ENCODE assay signal across 1 cellular context in the genomic region with DNA sequence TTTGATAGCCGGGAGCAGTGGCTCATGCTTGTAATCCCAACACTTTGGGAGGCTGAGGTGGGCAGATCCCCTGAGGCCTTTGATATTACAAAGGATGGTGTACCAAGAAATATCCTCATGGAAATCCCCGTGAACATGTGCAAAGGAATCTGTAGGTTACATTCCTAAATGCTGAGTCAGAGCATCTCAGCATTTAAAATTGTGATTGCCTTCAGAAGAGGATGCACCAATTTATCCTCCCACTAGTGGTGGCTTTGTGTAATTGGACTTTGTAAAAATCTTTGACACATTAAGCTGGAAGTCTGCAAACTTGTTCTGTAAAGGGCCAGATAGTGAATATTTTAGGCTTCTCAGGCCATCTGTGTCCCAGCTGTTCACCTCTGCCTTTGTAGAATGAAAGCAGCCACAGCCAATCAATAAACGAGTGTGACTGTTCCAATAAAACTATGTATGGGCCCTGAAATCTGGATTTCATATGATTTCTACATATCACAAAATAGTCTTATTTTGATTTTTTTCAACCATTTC.
TF ChIP-seq lines count a peak whose summit lies in the region.

No MANE protein-coding gene starts in this region.

TF ChIP-seq in K562, 482 proteins besides CTCF, POLR2A, EP300 and RAD21 (continued from another document and continues in another):
- TF ChIP-seq, protein P1, sequence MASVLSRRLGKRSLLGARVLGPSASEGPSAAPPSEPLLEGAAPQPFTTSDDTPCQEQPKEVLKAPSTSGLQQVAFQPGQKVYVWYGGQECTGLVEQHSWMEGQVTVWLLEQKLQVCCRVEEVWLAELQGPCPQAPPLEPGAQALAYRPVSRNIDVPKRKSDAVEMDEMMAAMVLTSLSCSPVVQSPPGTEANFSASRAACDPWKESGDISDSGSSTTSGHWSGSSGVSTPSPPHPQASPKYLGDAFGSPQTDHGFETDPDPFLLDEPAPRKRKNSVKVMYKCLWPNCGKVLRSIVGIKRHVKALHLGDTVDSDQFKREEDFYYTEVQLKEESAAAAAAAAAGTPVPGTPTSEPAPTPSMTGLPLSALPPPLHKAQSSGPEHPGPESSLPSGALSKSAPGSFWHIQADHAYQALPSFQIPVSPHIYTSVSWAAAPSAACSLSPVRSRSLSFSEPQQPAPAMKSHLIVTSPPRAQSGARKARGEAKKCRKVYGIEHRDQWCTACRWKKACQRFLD (CRISPR knock-in tag; IDR thresholded peaks at IDR 0.05) = no peak
- TF ChIP-seq ZNF140 (CRISPR knock-in tag; IDR thresholded peaks at IDR 0.05) (no peak), ESRRB (CRISPR knock-in tag; IDR thresholded peaks at IDR 0.05; ENCODE audit: borderline replicate concordance) (no peak), TRIM28 (IDR thresholded peaks at IDR 0.05) (0 out of 2 replicates have a peak, but pooled peaks have one; percentile 41), CBFA2T2 (conservative IDR thresholded peaks at IDR 0.05) (0 out of 2 replicates have a peak, but pooled peaks have one; percentile 7), CBX5 (IDR thresholded peaks at IDR 0.05; ENCODE audit: borderline replicate concordance, low read depth) (no peak), BRD4 (IDR thresholded peaks at IDR 0.05) (no peak), CBFA2T3 (IDR thresholded peaks at IDR 0.05) (0 out of 2 replicates have a peak, but pooled peaks have one; percentile 23), SUPT5H (IDR thresholded peaks at IDR 0.05) (no peak), LCOR (CRISPR knock-in tag; IDR thresholded peaks at IDR 0.05) (peak; percentile 52; the same call in 1 of the 2 replicates), TSC22D4 (tag; IDR thresholded peaks at IDR 0.05) (no peak), ZC3H8 (IDR thresholded peaks at IDR 0.05) (no peak), ZBTB49 (CRISPR knock-in tag; IDR thresholded peaks at IDR 0.05; ENCODE audit: borderline replicate concordance) (no peak), MEIS2 (IDR thresholded peaks at IDR 0.05; ENCODE audit: partially characterized antibody) (peak; percentile 12), ZNF444 (CRISPR knock-in tag; IDR thresholded peaks at IDR 0.05) (no peak), E2F5 (CRISPR knock-in tag; IDR thresholded peaks at IDR 0.05) (no peak), E2F3 (CRISPR knock-in tag; IDR thresholded peaks at IDR 0.05) (no peak), MED1 (CRISPR knock-in tag; IDR thresholded peaks at IDR 0.05; ENCODE audit: borderline replicate concordance) (no peak), ZNF740 (CRISPR knock-in tag; IDR thresholded peaks at IDR 0.05) (no peak), ZNF740 (tag; IDR thresholded peaks at IDR 0.05) (no peak), ZNF316 (IDR thresholded peaks at IDR 0.05) (peak; percentile 99), ZNF75A (CRISPR knock-in tag; IDR thresholded peaks at IDR 0.05) (no peak), ZNF174 (CRISPR knock-in tag; IDR thresholded peaks at IDR 0.05) (no peak), SMARCA4 (IDR thresholded peaks at IDR 0.05) (peak; percentile 36; the same call in 1 of the 2 replicates), SMARCB1 (IDR thresholded peaks at IDR 0.05; ENCODE audit: insufficient read length, low read depth) (no peak), SMC3 (conservative IDR thresholded peaks at IDR 0.05; ENCODE audit: insufficient read depth, low read depth, low read length) (0 out of 2 replicates have a peak, but pooled peaks have one; percentile 23), ZBED1 (IDR thresholded peaks at IDR 0.05) (no peak), DPF2 (IDR thresholded peaks at IDR 0.05) (peak; percentile 63), ZNF197 (CRISPR knock-in tag; IDR thresholded peaks at IDR 0.05; ENCODE audit: low read depth) (no peak), ZNF253 (CRISPR knock-in tag; conservative IDR thresholded peaks at IDR 0.05) (no peak), MYBL2 (IDR thresholded peaks at IDR 0.05; ENCODE audit: low read depth) (peak; percentile 27; the same call in 1 of the 2 replicates), MYBL2 (CRISPR knock-in tag; IDR thresholded peaks at IDR 0.05; ENCODE audit: borderline replicate concordance) (no peak), RBM17 (IDR thresholded peaks at IDR 0.05; ENCODE audit: borderline replicate concordance, low read depth, low read length) (no peak), NFATC3 (IDR thresholded peaks at IDR 0.05) (no peak), TFAM (CRISPR knock-in tag; conservative IDR thresholded peaks at IDR 0.05) (no peak), NCOA4 (IDR thresholded peaks at IDR 0.05; ENCODE audit: partially characterized antibody) (no peak), HOXB6 (CRISPR knock-in tag; IDR thresholded peaks at IDR 0.05; ENCODE audit: borderline replicate concordance) (no peak), RCOR1 (IDR thresholded peaks at IDR 0.05; ENCODE audit: borderline replicate concordance in 1 of 2, low read depth in 2 of 2, low read length in 2 of 2) (peak in 1 of 2 experiments; percentile 89; a peak in 2 of 4 replicates), SREBF2 (CRISPR knock-in tag; IDR thresholded peaks at IDR 0.05) (no peak), ATF1 (CRISPR knock-in tag; IDR thresholded peaks at IDR 0.05) (no peak), ATF1 (tag; IDR thresholded peaks at IDR 0.05) (no peak), ZNF561 (CRISPR knock-in tag; conservative IDR thresholded peaks at IDR 0.05) (no peak), FOXJ2 (tag; IDR thresholded peaks at IDR 0.05) (no peak), NFIC (IDR thresholded peaks at IDR 0.05) (no peak)
- TF ChIP-seq, protein P2, sequence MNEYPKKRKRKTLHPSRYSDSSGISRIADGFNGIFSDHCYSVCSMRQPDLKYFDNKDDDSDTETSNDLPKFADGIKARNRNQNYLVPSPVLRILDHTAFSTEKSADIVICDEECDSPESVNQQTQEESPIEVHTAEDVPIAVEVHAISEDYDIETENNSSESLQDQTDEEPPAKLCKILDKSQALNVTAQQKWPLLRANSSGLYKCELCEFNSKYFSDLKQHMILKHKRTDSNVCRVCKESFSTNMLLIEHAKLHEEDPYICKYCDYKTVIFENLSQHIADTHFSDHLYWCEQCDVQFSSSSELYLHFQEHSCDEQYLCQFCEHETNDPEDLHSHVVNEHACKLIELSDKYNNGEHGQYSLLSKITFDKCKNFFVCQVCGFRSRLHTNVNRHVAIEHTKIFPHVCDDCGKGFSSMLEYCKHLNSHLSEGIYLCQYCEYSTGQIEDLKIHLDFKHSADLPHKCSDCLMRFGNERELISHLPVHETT (CRISPR knock-in tag; conservative IDR thresholded peaks at IDR 0.05 in 1 of 2, IDR thresholded peaks at IDR 0.05 in 1 of 2) = no peak
- TF ChIP-seq, protein P3, sequence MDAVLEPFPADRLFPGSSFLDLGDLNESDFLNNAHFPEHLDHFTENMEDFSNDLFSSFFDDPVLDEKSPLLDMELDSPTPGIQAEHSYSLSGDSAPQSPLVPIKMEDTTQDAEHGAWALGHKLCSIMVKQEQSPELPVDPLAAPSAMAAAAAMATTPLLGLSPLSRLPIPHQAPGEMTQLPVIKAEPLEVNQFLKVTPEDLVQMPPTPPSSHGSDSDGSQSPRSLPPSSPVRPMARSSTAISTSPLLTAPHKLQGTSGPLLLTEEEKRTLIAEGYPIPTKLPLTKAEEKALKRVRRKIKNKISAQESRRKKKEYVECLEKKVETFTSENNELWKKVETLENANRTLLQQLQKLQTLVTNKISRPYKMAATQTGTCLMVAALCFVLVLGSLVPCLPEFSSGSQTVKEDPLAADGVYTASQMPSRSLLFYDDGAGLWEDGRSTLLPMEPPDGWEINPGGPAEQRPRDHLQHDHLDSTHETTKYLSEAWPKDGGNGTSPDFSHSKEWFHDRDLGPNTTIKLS (IDR thresholded peaks at IDR 0.05; ENCODE audit: borderline replicate concordance, low read depth) = no peak
- TF ChIP-seq, protein P4, sequence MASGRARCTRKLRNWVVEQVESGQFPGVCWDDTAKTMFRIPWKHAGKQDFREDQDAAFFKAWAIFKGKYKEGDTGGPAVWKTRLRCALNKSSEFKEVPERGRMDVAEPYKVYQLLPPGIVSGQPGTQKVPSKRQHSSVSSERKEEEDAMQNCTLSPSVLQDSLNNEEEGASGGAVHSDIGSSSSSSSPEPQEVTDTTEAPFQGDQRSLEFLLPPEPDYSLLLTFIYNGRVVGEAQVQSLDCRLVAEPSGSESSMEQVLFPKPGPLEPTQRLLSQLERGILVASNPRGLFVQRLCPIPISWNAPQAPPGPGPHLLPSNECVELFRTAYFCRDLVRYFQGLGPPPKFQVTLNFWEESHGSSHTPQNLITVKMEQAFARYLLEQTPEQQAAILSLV (tag; IDR thresholded peaks at IDR 0.05) = no peak
- TF ChIP-seq, protein P5, sequence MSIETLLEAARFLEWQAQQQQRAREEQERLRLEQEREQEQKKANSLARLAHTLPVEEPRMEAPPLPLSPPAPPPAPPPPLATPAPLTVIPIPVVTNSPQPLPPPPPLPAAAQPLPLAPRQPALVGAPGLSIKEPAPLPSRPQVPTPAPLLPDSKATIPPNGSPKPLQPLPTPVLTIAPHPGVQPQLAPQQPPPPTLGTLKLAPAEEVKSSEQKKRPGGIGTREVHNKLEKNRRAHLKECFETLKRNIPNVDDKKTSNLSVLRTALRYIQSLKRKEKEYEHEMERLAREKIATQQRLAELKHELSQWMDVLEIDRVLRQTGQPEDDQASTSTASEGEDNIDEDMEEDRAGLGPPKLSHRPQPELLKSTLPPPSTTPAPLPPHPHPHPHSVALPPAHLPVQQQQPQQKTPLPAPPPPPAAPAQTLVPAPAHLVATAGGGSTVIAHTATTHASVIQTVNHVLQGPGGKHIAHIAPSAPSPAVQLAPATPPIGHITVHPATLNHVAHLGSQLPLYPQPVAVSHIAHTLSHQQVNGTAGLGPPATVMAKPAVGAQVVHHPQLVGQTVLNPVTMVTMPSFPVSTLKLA (conservative IDR thresholded peaks at IDR 0.05) = peak; percentile 40 to 61; a peak in 3 of 4 replicates
